8 cellular contexts compared by ENCODE assay signal in genomic region chr20:59571591-59572314, GRCh38. TPM values are rescaled to one million over a fixed set of nuclear protein-coding genes. Genes with fewer than 3 reads are reported as not detected.
DNase-seq lines count a peak whose midpoint lies in the region; ATAC-seq and TF ChIP-seq lines count a peak whose summit lies in the region.

No MANE protein-coding gene starts in this region.

- H3K4me3 ChIP-seq in RWPE2 (ENCODE audit: severe bottlenecking): peak overlapping the region; percentile 1
- H3K4me3 ChIP-seq in thoracic aorta: peak overlapping the region; percentile 64

- ATAC-seq in RWPE2 (ENCODE audit: low read depth) (peak; percentile 70), Right ventricle myocardium superior (ENCODE audit: poor library complexity) (peak; percentile 85), thoracic aorta (ENCODE audit: insufficient number of reproducible peaks, low FRiP score, low read depth) (peak; percentile 76)

- TF ChIP-seq CTCF in RWPE2 (IDR thresholded peaks at IDR 0.05; ENCODE audit: poor library complexity, severe bottlenecking) (peak; percentile 100), osteocyte (IDR thresholded peaks at IDR 0.05) (peak; percentile 94), thoracic aorta (IDR thresholded peaks at IDR 0.05) (peak; percentile 89)

- H3K36me3 Mint-ChIP-seq in activated naive CD8-positive, alpha-beta T cell: no peaks in the 10 kb centered on the region
- H3K36me3 Mint-ChIP-seq in osteocyte (ENCODE audit: unreplicated experiment): no peaks in the 10 kb centered on the region

- peaks cover 5% of the 10 kb centered on the region for H3K4me1 Mint-ChIP-seq in activated naive CD8-positive, alpha-beta T cell (ENCODE audit: low read depth)
- H3K4me1 Mint-ChIP-seq in osteocyte (ENCODE audit: unreplicated experiment): no peaks in the 10 kb centered on the region

- H3K27me3 ChIP-seq in RWPE2 (ENCODE audit: insufficient read depth, poor library complexity, severe bottlenecking): peaks cover 62% of the 10 kb centered on the region
- no peaks in the 10 kb centered on the region for H3K27me3 ChIP-seq in thoracic aorta (replicated peaks; ENCODE audit: insufficient read depth)

- no peak overlapping the region for H3K27ac Mint-ChIP-seq in activated naive CD8-positive, alpha-beta T cell
- H3K27ac Mint-ChIP-seq in osteocyte (ENCODE audit: unreplicated experiment): no peak overlapping the region

- H3K27ac ChIP-seq in RWPE2 (ENCODE audit: poor library complexity, severe bottlenecking) (no peak overlapping the region), thoracic aorta (no peak overlapping the region)

- intact Hi-C loops in Right ventricle myocardium superior (cut with DNase I): loop anchor here (2.0 kb wide), 1 partner anchor 179 kb away; no protein-coding TSS in a partner anchor

- H3K4me1 ChIP-seq in RWPE2 (ENCODE audit: insufficient read depth, poor library complexity, severe bottlenecking) (no peaks in the 10 kb centered on the region), thoracic aorta (ENCODE audit: control insufficient read depth in 1 of 2, low read depth in 2 of 2) (peaks cover 0 to 6% of the 10 kb centered on the region in 2 donors)

- DNase-seq in SKM-1 treated with dmso at 0.1 percent for 144 hours (lab: John Stamatoyannopoulos, UW; ENCODE audit: unreplicated experiment) (peak; percentile 56), SKM-1 (lab: John Stamatoyannopoulos, UW; ENCODE audit: unreplicated experiment) (no peak), HPDE6-E6E7 (ENCODE audit: extremely low spot score) (peak; percentile 90), RWPE2 (ENCODE audit: low spot score) (peak; percentile 81), Right ventricle myocardium superior (peak; percentile 71), osteocyte (ENCODE audit: extremely low spot score, unreplicated experiment) (peak; percentile 88), thoracic aorta (ENCODE audit: low spot score) (no peak)

- no peaks in the 10 kb centered on the region for H3K9me3 Mint-ChIP-seq in activated naive CD8-positive, alpha-beta T cell (ENCODE audit: low read depth)
- H3K9me3 Mint-ChIP-seq in osteocyte (ENCODE audit: unreplicated experiment): no peaks in the 10 kb centered on the region

- H3K4me3 Mint-ChIP-seq in activated naive CD8-positive, alpha-beta T cell: peak overlapping the region; percentile 69
- peak overlapping the region; percentile 53 for H3K4me3 Mint-ChIP-seq in osteocyte (ENCODE audit: unreplicated experiment)

- H3K36me3 ChIP-seq in RWPE2 (ENCODE audit: low read depth) (no peaks in the 10 kb centered on the region), thoracic aorta (no peaks in the 10 kb centered on the region)

- no peaks in the 10 kb centered on the region for H3K9me3 ChIP-seq in RWPE2 (ENCODE audit: severe bottlenecking)
- H3K9me3 ChIP-seq in thoracic aorta: no peaks in the 10 kb centered on the region

- peaks cover 27% of the 10 kb centered on the region for H3K27me3 Mint-ChIP-seq in activated naive CD8-positive, alpha-beta T cell
- H3K27me3 Mint-ChIP-seq in osteocyte (ENCODE audit: unreplicated experiment): peaks cover 22% of the 10 kb centered on the region

RNA-seq across cellular contexts. Expression of gene PHACTR3, which starts 32.6 kb away (rescaled TPM):
- total RNA-seq in Right ventricle myocardium superior: 10.0 TPM
- total RNA-seq in osteocyte: not detected in 2 replicates
- not detected for total RNA-seq in thoracic aorta

Comparison
In these comparisons a context has a peak if more than half of its experiments do, and no peak if none do; other contexts are left out.
1. DNase-seq: peak in SKM-1 treated with dmso at 0.1 percent for 144 hours (single experiment), HPDE6-E6E7 (single experiment), RWPE2 (single experiment), Right ventricle myocardium superior (single experiment) and osteocyte (single experiment); none in SKM-1 (single experiment) and thoracic aorta (single experiment).
2. RNA of gene PHACTR3, which starts 32.6 kb away (total RNA-seq): 10.0 TPM in Right ventricle myocardium superior (single experiment); not detected in osteocyte and not detected in thoracic aorta; every median in the first group is over 10 times any median in the second.
3. Peak in every context shown above with its lines, with median percentiles within 50 percentile points of each other: ATAC-seq and CTCF ChIP-seq.